ENCODE assay signal across 16 cellular contexts in the genomic region with DNA sequence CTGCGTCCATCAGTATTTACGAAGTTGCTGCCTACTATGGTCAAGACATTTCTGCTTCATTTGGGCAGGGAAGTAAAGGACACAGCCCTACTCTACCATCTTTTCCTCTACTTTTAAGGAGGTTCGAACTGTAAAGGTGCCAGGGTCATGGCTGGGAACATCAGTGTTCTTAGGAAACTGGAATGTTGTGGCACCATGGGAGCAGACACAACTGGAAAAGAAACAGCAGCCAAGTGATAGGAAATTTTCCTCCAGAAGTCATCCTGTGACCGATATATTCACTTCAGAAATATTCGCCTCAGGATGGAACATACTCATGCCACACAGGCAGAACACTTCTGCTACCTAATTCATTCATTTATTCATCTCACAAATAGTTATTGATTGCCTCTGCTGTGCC.
DNase-seq lines count a peak whose midpoint lies in the region; ATAC-seq and TF ChIP-seq lines count a peak whose summit lies in the region.
"Had no signal": no experiment of that assay in that cellular context is flagged by ENCODE, and none has a peak within 500 bp of the region (broad histone marks: within the 10 kb centered on the region; RNA-seq: fewer than 3 reads in every experiment).

No MANE protein-coding gene starts in this region.

- no peak for ATAC-seq in activated T-helper 17 cell treated with anti-CD3 and anti-CD28 coated beads, Interleukin-2, amount 50 U/mL, for 72 hours (replicated peaks)
- ATAC-seq in thoracic aorta (ENCODE audit: insufficient number of reproducible peaks, low FRiP score, low read depth) (no peak), HG02623 (IDR thresholded peaks at IDR 0.05; ENCODE audit: unreplicated experiment) (no peak)
- ATAC-seq: activated T-cell treated with anti-CD3 and anti-CD28 coated beads, Interleukin-2, amount 50 U/mL, for 4 hours; natural killer cell treated with Interleukin-12 subunit alpha and Interleukin-12 subunit beta and Interleukin-15 and Interleukin-18, amount 100 ng/mL, for 72 hours; SK-N-SH treated with all-trans-retinoic acid at 6 μM for 48 hours had no signal

- H3K9ac ChIP-seq in muscle layer of colon (ENCODE audit: low read length): no peak overlapping the region

- 96% methylated on average over 5 of the region's 5 CpGs for WGBS in hepatocyte (ENCODE audit: low lambda C conversion rate, missing lambda C conversion rate)

- H3K79me2 ChIP-seq in hepatocyte: peaks cover 23% of the 10 kb centered on the region

- TF ChIP-seq CTCF in thoracic aorta (IDR thresholded peaks at IDR 0.05): no peak
- no peak for TF ChIP-seq CTCF in hepatocyte (IDR thresholded peaks at IDR 0.05; ENCODE audit: poor library complexity)

- no peak overlapping the region for H3K4me2 ChIP-seq in hepatocyte
- H3K4me2 ChIP-seq: PC-9 had no signal

- H3K4me3 ChIP-seq in muscle layer of colon (ENCODE audit: low read depth in 1 of 2, low read length in 2 of 2) (no peak overlapping the region), thoracic aorta (no peak overlapping the region), hepatocyte (no peak overlapping the region)
- H3K4me3 ChIP-seq: lung, PC-9 had no signal

- no peaks in the 10 kb centered on the region for H3K9me3 Mint-ChIP-seq in IgD-negative memory B cell
- no peaks in the 10 kb centered on the region for H3K9me3 Mint-ChIP-seq in activated T-helper 17 cell treated with anti-CD3 and anti-CD28 coated beads, Interleukin-2, amount 50 U/mL, for 72 hours
- no peaks in the 10 kb centered on the region for H3K9me3 Mint-ChIP-seq in activated CD4-positive, alpha-beta memory T cell treated with anti-CD3 and anti-CD28 coated beads, Interleukin-2, amount 10 ng/mL, durations not matched to agents 7 days and 5 days
- H3K9me3 Mint-ChIP-seq: activated T-cell treated with anti-CD3 and anti-CD28 coated beads, Interleukin-2, amount 50 U/mL, for 4 hours; central memory CD8-positive, alpha-beta T cell; natural killer cell treated with Interleukin-12 subunit alpha and Interleukin-12 subunit beta and Interleukin-15 and Interleukin-18, amount 100 ng/mL, for 72 hours had no signal

- no peak overlapping the region for H2AFZ ChIP-seq in hepatocyte
- H2AFZ ChIP-seq: PC-9 had no signal

- no peak overlapping the region for H3K4me3 Mint-ChIP-seq in IgD-negative memory B cell
- no peak overlapping the region for H3K4me3 Mint-ChIP-seq in activated T-helper 17 cell treated with anti-CD3 and anti-CD28 coated beads, Interleukin-2, amount 50 U/mL, for 72 hours
- no peak overlapping the region for H3K4me3 Mint-ChIP-seq in activated CD4-positive, alpha-beta memory T cell treated with anti-CD3 and anti-CD28 coated beads, Interleukin-2, amount 10 ng/mL, durations not matched to agents 7 days and 5 days
- H3K4me3 Mint-ChIP-seq: activated T-cell treated with anti-CD3 and anti-CD28 coated beads, Interleukin-2, amount 50 U/mL, for 4 hours; central memory CD8-positive, alpha-beta T cell; natural killer cell treated with Interleukin-12 subunit alpha and Interleukin-12 subunit beta and Interleukin-15 and Interleukin-18, amount 100 ng/mL, for 72 hours had no signal

- CTCF ChIA-PET in activated CD4-positive, alpha-beta memory T cell treated with anti-CD3 and anti-CD28 coated beads, Interleukin-2, amount 10 ng/mL, durations not matched to agents 7 days and 5 days (lab: Charles Lee): interaction anchor here (2.6 kb wide), 1 partner anchor 27 kb away, joined by 6 read pairs; no protein-coding TSS in a partner anchor

- H3K27me3 Mint-ChIP-seq in IgD-negative memory B cell: no peaks in the 10 kb centered on the region
- H3K27me3 Mint-ChIP-seq in activated T-helper 17 cell treated with anti-CD3 and anti-CD28 coated beads, Interleukin-2, amount 50 U/mL, for 72 hours: no peaks in the 10 kb centered on the region
- no peaks in the 10 kb centered on the region for H3K27me3 Mint-ChIP-seq in activated CD4-positive, alpha-beta memory T cell treated with anti-CD3 and anti-CD28 coated beads, Interleukin-2, amount 10 ng/mL, durations not matched to agents 7 days and 5 days
- H3K27me3 Mint-ChIP-seq: central memory CD8-positive, alpha-beta T cell; natural killer cell treated with Interleukin-12 subunit alpha and Interleukin-12 subunit beta and Interleukin-15 and Interleukin-18, amount 100 ng/mL, for 72 hours had no signal

- POLR2A ChIA-PET in activated CD4-positive, alpha-beta memory T cell treated with anti-CD3 and anti-CD28 coated beads, Interleukin-2, amount 10 ng/mL, durations not matched to agents 7 days and 5 days (lab: Charles Lee): no interaction called here

- H3K9me2 ChIP-seq in hepatocyte (replicated peaks; ENCODE audit: insufficient read depth): no peaks in the 10 kb centered on the region

- H3K9me3 ChIP-seq in muscle layer of colon (ENCODE audit: low read length) (no peaks in the 10 kb centered on the region), thoracic aorta (no peaks in the 10 kb centered on the region), hepatocyte (ENCODE audit: low read depth) (no peaks in the 10 kb centered on the region)

- H3K27me3 ChIP-seq in muscle layer of colon (ENCODE audit: control insufficient read depth in 1 of 2, insufficient read depth in 2 of 2, low read length in 2 of 2) (no peaks in the 10 kb centered on the region), thoracic aorta (replicated peaks; ENCODE audit: insufficient read depth) (no peaks in the 10 kb centered on the region), hepatocyte (no peaks in the 10 kb centered on the region)

- H3K36me3 Mint-ChIP-seq in IgD-negative memory B cell: peaks cover 9% of the 10 kb centered on the region
- peaks cover 85% of the 10 kb centered on the region for H3K36me3 Mint-ChIP-seq in activated T-helper 17 cell treated with anti-CD3 and anti-CD28 coated beads, Interleukin-2, amount 50 U/mL, for 72 hours (ENCODE audit: low read depth)
- peaks cover 38% of the 10 kb centered on the region for H3K36me3 Mint-ChIP-seq in activated CD4-positive, alpha-beta memory T cell treated with anti-CD3 and anti-CD28 coated beads, Interleukin-2, amount 10 ng/mL, durations not matched to agents 7 days and 5 days (ENCODE audit: low read depth)

- H4K20me1 ChIP-seq in hepatocyte (ENCODE audit: insufficient read depth, poor library complexity, severe bottlenecking): no peaks in the 10 kb centered on the region

- H3K27ac Mint-ChIP-seq in IgD-negative memory B cell: peak overlapping the region; percentile 49 to 71 (median 60)
- peak overlapping the region; percentile 3 for H3K27ac Mint-ChIP-seq in activated T-helper 17 cell treated with anti-CD3 and anti-CD28 coated beads, Interleukin-2, amount 50 U/mL, for 72 hours
- no peak overlapping the region for H3K27ac Mint-ChIP-seq in activated CD4-positive, alpha-beta memory T cell treated with anti-CD3 and anti-CD28 coated beads, Interleukin-2, amount 10 ng/mL, durations not matched to agents 7 days and 5 days

- peaks cover 46 to 66% (median 56%) of the 10 kb centered on the region in 3 donors for H3K4me1 Mint-ChIP-seq in IgD-negative memory B cell
- H3K4me1 Mint-ChIP-seq in activated T-helper 17 cell treated with anti-CD3 and anti-CD28 coated beads, Interleukin-2, amount 50 U/mL, for 72 hours: peaks cover 38% of the 10 kb centered on the region
- H3K4me1 Mint-ChIP-seq in activated CD4-positive, alpha-beta memory T cell treated with anti-CD3 and anti-CD28 coated beads, Interleukin-2, amount 10 ng/mL, durations not matched to agents 7 days and 5 days: peaks cover 8% of the 10 kb centered on the region

- no peaks in the 10 kb centered on the region for H3K36me3 ChIP-seq in muscle layer of colon (ENCODE audit: insufficient read depth, low read length)
- H3K36me3 ChIP-seq in thoracic aorta: no peaks in the 10 kb centered on the region
- no peaks in the 10 kb centered on the region for H3K36me3 ChIP-seq in hepatocyte (replicated peaks; ENCODE audit: insufficient read depth, low read depth)

- DNase-seq in thoracic aorta (ENCODE audit: low spot score) (no peak), hepatocyte (ENCODE audit: low spot score) (no peak)
- no peak for DNase-seq in activated CD4-positive, alpha-beta memory T cell treated with anti-CD3 and anti-CD28 coated beads, Interleukin-2, amount 10 ng/mL, durations not matched to agents 7 days and 5 days
- DNase-seq: activated T-cell treated with anti-CD3 and anti-CD28 coated beads, Interleukin-2, amount 50 U/mL, for 4 hours; IMR-90; NCI-H1048; PC-9; substantia nigra had no signal

- H3K27ac ChIP-seq in muscle layer of colon (ENCODE audit: low read depth, low read length): peak overlapping the region; percentile 65
- peak overlapping the region; percentile 89 to 96 for H3K27ac ChIP-seq in thoracic aorta
- H3K27ac ChIP-seq in hepatocyte: no peak overlapping the region
- H3K27ac ChIP-seq: PC-9 had no signal

- H3K4me1 ChIP-seq in muscle layer of colon (ENCODE audit: insufficient read depth, low read length) (peaks cover 68% of the 10 kb centered on the region), thoracic aorta (ENCODE audit: control insufficient read depth in 1 of 2, low read depth in 2 of 2) (peaks cover 63 to 73% of the 10 kb centered on the region in 2 donors), hepatocyte (ENCODE audit: insufficient read depth) (peaks cover 7% of the 10 kb centered on the region)
